ENCODE assay signal across 11 cellular contexts in the genomic region with DNA sequence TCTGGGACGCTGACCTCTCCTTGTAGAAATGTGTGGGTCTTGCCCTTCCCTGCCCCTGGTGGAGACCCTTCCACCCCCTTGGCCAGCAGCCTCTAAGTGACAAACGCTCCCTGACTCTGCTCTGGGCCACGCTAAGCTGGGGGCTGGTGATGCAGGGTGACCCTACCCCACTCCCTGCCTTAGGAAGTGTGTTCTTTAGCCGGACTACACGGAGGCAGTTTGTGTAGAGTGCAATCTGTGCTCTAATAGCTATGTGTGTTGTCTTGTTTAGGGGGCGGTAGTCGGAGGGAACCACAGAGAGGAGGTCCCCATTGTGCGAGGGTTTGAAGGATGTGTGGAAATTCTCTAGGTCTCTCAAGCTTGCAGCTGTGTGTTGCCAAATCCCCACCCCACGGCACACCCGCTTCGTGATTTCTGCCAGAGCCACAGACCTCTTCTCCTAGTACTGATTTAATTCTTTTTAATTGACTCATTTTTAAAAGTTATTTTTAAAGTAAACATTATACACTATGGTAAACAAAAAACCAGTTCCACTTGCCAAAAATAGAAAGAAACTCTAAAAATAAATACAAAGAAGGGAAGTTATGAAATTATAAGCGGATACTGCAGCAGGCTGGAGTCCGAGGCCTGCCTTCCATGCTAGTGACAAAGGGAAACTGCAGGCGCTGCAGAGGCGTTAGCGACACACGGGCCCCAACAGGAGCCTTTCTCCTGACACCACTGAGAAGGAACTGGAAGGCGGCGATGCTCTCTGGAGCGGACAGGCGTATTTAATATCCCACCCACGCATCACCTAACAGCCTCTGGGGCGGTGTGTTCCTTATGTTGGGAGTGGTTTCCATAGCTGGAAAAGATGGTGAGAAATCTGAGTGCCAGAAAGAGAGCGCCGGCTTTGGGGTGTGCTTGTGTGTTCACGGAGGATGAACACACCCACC.
DNase-seq lines count a peak whose midpoint lies in the region; ATAC-seq, FAIRE-seq and TF ChIP-seq lines count a peak whose summit lies in the region.
"Had no signal": no experiment of that assay in that cellular context is flagged by ENCODE, and none has a peak within 500 bp of the region (broad histone marks: within the 10 kb centered on the region; RNA-seq: fewer than 3 reads in every experiment).

No MANE protein-coding gene starts in this region.

- FAIRE-seq in RCC 7860 (lab: Jason Lieb, UNC), result no peak

- no peaks in the 10 kb centered on the region for H4K20me1 ChIP-seq in BLaER1 treated with 17β-estradiol and CSF1 and Interleukin-3, amounts not matched to agents 10 nM and 100 nM

- no peak for TF ChIP-seq CTCF in foreskin keratinocyte (conservative IDR thresholded peaks at IDR 0.05)

- H3K4me3 ChIP-seq in BLaER1 treated with 17β-estradiol and CSF1 and Interleukin-3, amounts not matched to agents 10 nM and 100 nM, result peak overlapping the region in 1 of 10 experiments; percentile 25; a peak in 1 of 20 replicates

- peaks cover 62 to 98% (median 85%) of the 10 kb centered on the region in 10 experiments for H3K4me1 ChIP-seq in BLaER1 treated with 17β-estradiol and CSF1 and Interleukin-3, amounts not matched to agents 10 nM and 100 nM
- H3K4me1 ChIP-seq in foreskin keratinocyte, result no peaks in the 10 kb centered on the region

- H3K4me2 ChIP-seq in BLaER1 treated with 17β-estradiol and CSF1 and Interleukin-3, amounts not matched to agents 10 nM and 100 nM, result peak overlapping the region; percentile 69 to 96 (median 84)

- no peaks in the 10 kb centered on the region for H3K9me3 ChIP-seq in BLaER1 treated with 17β-estradiol and CSF1 and Interleukin-3, amounts not matched to agents 10 nM and 100 nM (replicated peaks in 1 of 11)

- DNase-seq in SKM-1 (lab: John Stamatoyannopoulos, UW; ENCODE audit: unreplicated experiment) (peak; percentile 81), foreskin keratinocyte (no peak), posterior cingulate gyrus (peak in 8 of 10 donors; percentile 26 to 91 (median 46)), DMS53 (lab: John Stamatoyannopoulos, UW) (no peak), RCC 7860 (ENCODE audit: low spot score) (no peak), HT-29 (ENCODE audit: low spot score) (no peak)
- DNase-seq: NCI-H146, substantia nigra, T-helper 9 cell had no signal

- peaks cover 0 to 23% (median 0%) of the 10 kb centered on the region in 11 experiments; a peak in 4 of 22 replicates for H3K27me3 ChIP-seq in BLaER1 treated with 17β-estradiol and CSF1 and Interleukin-3, amounts not matched to agents 10 nM and 100 nM
- no peaks in the 10 kb centered on the region for H3K27me3 ChIP-seq in foreskin keratinocyte

- intact Hi-C loops in posterior cingulate gyrus (cut with DNase I), result no loop called here

- H3K9ac ChIP-seq in BLaER1 treated with 17β-estradiol and CSF1 and Interleukin-3, amounts not matched to agents 10 nM and 100 nM, result peak overlapping the region; percentile 78 to 89 (median 85)

- peak; percentile 33 for ATAC-seq in foreskin keratinocyte
- ATAC-seq in HG02938 (IDR thresholded peaks at IDR 0.05; ENCODE audit: unreplicated experiment), result no peak

- no peaks in the 10 kb centered on the region for H3K36me3 ChIP-seq in BLaER1 treated with 17β-estradiol and CSF1 and Interleukin-3, amounts not matched to agents 10 nM and 100 nM

- peak overlapping the region; percentile 88 to 99 (median 95) for H3K27ac ChIP-seq in BLaER1 treated with 17β-estradiol and CSF1 and Interleukin-3, amounts not matched to agents 10 nM and 100 nM
- H3K27ac ChIP-seq in foreskin keratinocyte, result no peak overlapping the region

Comparison
In these comparisons a context has a peak if more than half of its experiments do, and no peak if none do; other contexts are left out.
1. DNase-seq: peak in SKM-1 (single experiment) and posterior cingulate gyrus (8 of 10); none in foreskin keratinocyte (0 of 2), DMS53 (single experiment), RCC 7860 (single experiment) and HT-29 (single experiment).